Comparison of ENCODE assay signal across 24 cellular contexts in genomic region chr3:143629726-143630125, GRCh38.
DNase-seq lines count a peak whose midpoint lies in the region; ATAC-seq lines count a peak whose summit lies in the region.
"Had no signal": no experiment of that assay in that cellular context is flagged by ENCODE, and none has a peak within 500 bp of the region (broad histone marks: within the 10 kb centered on the region; RNA-seq: fewer than 3 reads in every experiment).

No MANE protein-coding gene starts in this region.

- no peak for ATAC-seq in GM18873 (IDR thresholded peaks at IDR 0.05; ENCODE audit: low FRiP score, unreplicated experiment)
- ATAC-seq: A549; CD8-positive, alpha-beta T cell had no signal

- DNase-seq in COLO829 (ENCODE audit: low spot score) (peak; percentile 55), foreskin melanocyte (peak; percentile 63), medulla oblongata (ENCODE audit: extremely low spot score) (no peak)
- DNase-seq: 8988T; ACHN; AML-193; BE2C; C1 segment of cervical spinal cord; Caco-2; Calu3; CD4-positive, alpha-beta T cell; CD4-positive, CD25-positive, alpha-beta regulatory T cell; CD8-positive, alpha-beta memory T cell; CD8-positive, alpha-beta T cell; COR-L47; DMS 273 treated with DMSO at 0.1 percent for 48 hours; DMS153; DMS53; DMS79; DMS79 treated with DMSO at 0.1 percent for 48 hours; DND-41; EL had no signal
